Comparison of ENCODE assay signal across 25 cellular contexts in the genomic region with DNA sequence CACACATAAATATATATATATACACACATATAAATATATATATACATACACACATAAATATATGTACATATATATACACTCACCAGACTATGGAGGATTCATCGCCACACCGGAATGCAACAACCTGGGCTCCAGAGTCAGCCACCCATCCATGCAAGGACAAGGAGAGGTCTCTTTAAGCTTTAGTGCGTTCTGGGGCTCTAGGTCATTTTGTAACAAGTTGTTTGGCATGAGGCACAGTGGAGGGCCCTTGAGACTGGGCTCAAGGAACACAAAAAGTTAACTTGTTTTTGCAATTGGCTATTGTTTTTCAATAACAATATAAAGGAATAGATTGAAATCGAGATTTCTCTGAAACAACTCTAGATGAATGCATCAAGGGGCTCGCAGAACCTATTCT.
"Had no signal": no experiment of that assay in that cellular context is flagged by ENCODE, and none has a peak within 500 bp of the region (broad histone marks: within the 10 kb centered on the region; RNA-seq: fewer than 3 reads in every experiment).

No MANE protein-coding gene starts in this region.

- H3K36me3 ChIP-seq: colonic mucosa, esophagus muscularis mucosa, esophagus squamous epithelium, gastrocnemius medialis, gastroesophageal sphincter, heart left ventricle, heart right ventricle had no signal

- H3K27ac ChIP-seq: colonic mucosa, coronary artery, dorsolateral prefrontal cortex, epithelial cell of prostate, esophagus muscularis mucosa, esophagus squamous epithelium, foreskin keratinocyte, gastrocnemius medialis, gastroesophageal sphincter, heart left ventricle, heart right ventricle had no signal

- H3K4me1 ChIP-seq: colonic mucosa, foreskin keratinocyte, gastrocnemius medialis had no signal

- H3K9me3 ChIP-seq: colonic mucosa, esophagus muscularis mucosa, esophagus squamous epithelium, gastrocnemius medialis, gastroesophageal sphincter, heart left ventricle had no signal

- DNase-seq: colonic mucosa; cortex of kidney; dermis blood vessel endothelial cell; dorsolateral prefrontal cortex; effector CD4-positive, alpha-beta T cell; effector CD8-positive, alpha-beta T cell; effector memory CD4-positive, alpha-beta T cell; effector memory CD8-positive, alpha-beta T cell; endodermal cell; erythroblast; esophagus squamous epithelium; foreskin fibroblast; foreskin keratinocyte; foreskin melanocyte; gastrocnemius medialis; glutamatergic neuron; head of caudate nucleus; heart left ventricle; heart right ventricle had no signal

- H3K27me3 ChIP-seq: colonic mucosa, foreskin keratinocyte, gastrocnemius medialis had no signal

- H3K9me3 Mint-ChIP-seq: effector memory CD8-positive, alpha-beta T cell had no signal

- H3K4me3 Mint-ChIP-seq: dendritic cell treated with granulocyte-macrophage colony-stimulating factor and Interleukin-4, amounts not matched to agents 40 ng/mL and 50 ng/mL, for 4 days; effector memory CD8-positive, alpha-beta T cell; endodermal cell had no signal

- H3K4me3 ChIP-seq: colonic mucosa, coronary artery, dorsolateral prefrontal cortex, esophagus muscularis mucosa, esophagus squamous epithelium, gastrocnemius medialis, gastroesophageal sphincter, heart left ventricle, heart right ventricle had no signal

- ATAC-seq: effector memory CD8-positive, alpha-beta T cell; esophagus mucosa; foreskin keratinocyte; gastrocnemius medialis; gastroesophageal sphincter; heart left ventricle; heart right ventricle had no signal

- H3K27ac Mint-ChIP-seq: dendritic cell treated with granulocyte-macrophage colony-stimulating factor and Interleukin-4, amounts not matched to agents 40 ng/mL and 50 ng/mL, for 4 days; effector memory CD8-positive, alpha-beta T cell; endodermal cell had no signal

- H3K27me3 Mint-ChIP-seq: dendritic cell treated with granulocyte-macrophage colony-stimulating factor and Interleukin-4, amounts not matched to agents 40 ng/mL and 50 ng/mL, for 4 days had no signal
